Comparison of ENCODE assay signal across 8 cellular contexts in the genomic region with DNA sequence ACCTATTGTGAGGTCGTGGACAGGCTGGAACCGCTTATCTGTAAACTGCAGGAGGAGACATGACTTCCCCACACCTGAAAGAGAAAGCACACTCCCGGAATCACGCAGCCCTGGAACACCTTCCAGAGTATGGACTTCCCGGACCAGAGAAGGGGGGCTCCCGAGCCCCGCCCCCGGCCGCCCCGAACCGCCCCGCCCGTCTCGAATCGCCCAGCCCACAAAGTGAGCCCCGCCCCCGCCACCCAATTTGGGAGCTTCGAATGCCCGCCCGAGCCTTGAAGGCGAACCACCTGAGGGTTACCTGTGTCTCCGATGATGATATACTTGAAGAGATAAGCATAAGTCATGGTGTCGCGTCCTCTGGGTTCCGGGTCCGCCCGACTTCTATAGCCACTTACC. TPM values are rescaled to one million over a fixed set of nuclear protein-coding genes. Genes with fewer than 3 reads are reported as not detected.
A peak's percentile ranks its signal among the peaks of the same experiment; 100 is the strongest.
DNase-seq lines count a peak whose midpoint lies in the region; ATAC-seq, FAIRE-seq and TF ChIP-seq lines count a peak whose summit lies in the region.

No MANE protein-coding gene starts in this region.

- H3K4me2 ChIP-seq in HepG2 (ENCODE audit: low read depth, low read length), result peak overlapping the region; percentile 84

- DNase-seq in NCI-H82 treated with DMSO at 0.1 percent for 48 hours (lab: John Stamatoyannopoulos, UW; ENCODE audit: unreplicated experiment), result peak; percentile 51
- no peak for DNase-seq in NCI-H82 (lab: John Stamatoyannopoulos, UW)
- peak in 2 of 3 donors; percentile 86 to 87 for DNase-seq in T-helper 17 cell
- no peak for DNase-seq in central memory CD8-positive, alpha-beta T cell (ENCODE audit: low spot score in 2 of 2)
- DNase-seq in HepG2 (ENCODE audit: low spot score), result peak; percentile 88
- DNase-seq in stimulated activated CD4-positive, alpha-beta T cell treated with anti-CD3 and anti-CD28 coated beads, TNF-alpha, amount 100 ng/mL, for 4 hours (ENCODE audit: low read depth in 3 of 3), result peak; percentile 72 to 80 (median 75)

- no peak for FAIRE-seq in HepG2 (lab: Jason Lieb, UNC)

- intact Hi-C loops in HepG2 (cut with micrococcal nuclease; ENCODE audit: unreplicated experiment), result loop anchor here (1.0 to 2.0 kb wide), 3 partner anchors 20 to 1016 kb away; partner anchors contain the start of genes CHD8 and PIP4P1

- 2% methylated on average over 13 of the region's 27 CpGs for WGBS in HepG2 (ENCODE audit: low lambda C conversion rate)

- H3K9me3 ChIP-seq in T-helper 17 cell (ENCODE audit: control insufficient read depth, low read length, poor library complexity, severe bottlenecking) (no peaks in the 10 kb centered on the region), HepG2 (ENCODE audit: low read length) (no peaks in the 10 kb centered on the region)

- in situ Hi-C loops in HepG2 (cut with HindIII; ENCODE audit: extremely low pct_ligation_motif_present, low pct_unique_long_range_greater_than_20kb), result no loop called here

- no peaks in the 10 kb centered on the region; a peak in 1 of 5 replicates for H3K27me3 ChIP-seq in HepG2 (ENCODE audit: control insufficient read depth in 1 of 2, insufficient read depth in 2 of 2, low read length in 2 of 2)

- H3K79me2 ChIP-seq in HepG2 (ENCODE audit: insufficient read depth, low read length), result peaks cover 50% of the 10 kb centered on the region

- ATAC-seq in HG03196 (IDR thresholded peaks at IDR 0.05; ENCODE audit: unreplicated experiment), result peak; percentile 40
- ATAC-seq in T-helper 17 cell, result peak; percentile 62
- peak; percentile 44 for ATAC-seq in central memory CD8-positive, alpha-beta T cell (replicated peaks; ENCODE audit: extremely low read depth, poor library complexity, severe bottlenecking)
- peak; percentile 84 for ATAC-seq in HepG2
- no peak for ATAC-seq in GM18907 (IDR thresholded peaks at IDR 0.05; ENCODE audit: unreplicated experiment)

- H3K36me3 ChIP-seq in HepG2 (replicated peaks in 1 of 2; ENCODE audit: control insufficient read depth in 1 of 2, insufficient read depth in 2 of 2, low read length in 2 of 2), result peaks cover 7 to 30% of the 10 kb centered on the region in 2 experiments

- no peaks in the 10 kb centered on the region for H3K9me3 Mint-ChIP-seq in central memory CD8-positive, alpha-beta T cell

- H3K36me3 Mint-ChIP-seq in T-helper 17 cell (ENCODE audit: low read depth), result peaks cover 7% of the 10 kb centered on the region
- H3K36me3 Mint-ChIP-seq in central memory CD8-positive, alpha-beta T cell (ENCODE audit: insufficient read depth), result peaks cover 32% of the 10 kb centered on the region

- peak overlapping the region; percentile 87 for H3K27ac ChIP-seq in HepG2 (ENCODE audit: extremely low read length, insufficient read depth, low read length)

- no TSS peak for BruUV-seq in HepG2 (replicated peaks; lab: Mats Ljungman, UMichigan)

- peak overlapping the region; percentile 88 for H2AFZ ChIP-seq in HepG2 (ENCODE audit: low read length)

- TF ChIP-seq EP300 in HepG2 (IDR thresholded peaks at IDR 0.05; ENCODE audit: low read depth in 2 of 2, low read length in 2 of 2), result no peak
- peak; percentile 34; the same call in 1 of the 2 replicates for TF ChIP-seq EP300 in HepG2 (CRISPR knock-in tag; IDR thresholded peaks at IDR 0.05; ENCODE audit: borderline replicate concordance)

- H3K4me1 Mint-ChIP-seq in T-helper 17 cell, result peaks cover 32% of the 10 kb centered on the region
- H3K4me1 Mint-ChIP-seq in central memory CD8-positive, alpha-beta T cell, result peaks cover 27% of the 10 kb centered on the region

- H3K27ac Mint-ChIP-seq in T-helper 17 cell, result peak overlapping the region; percentile 98
- H3K27ac Mint-ChIP-seq in central memory CD8-positive, alpha-beta T cell (ENCODE audit: low read depth), result peak overlapping the region; percentile 98

- TF ChIP-seq RAD21 in HepG2 (CRISPR knock-in tag; IDR thresholded peaks at IDR 0.05), result no peak

- POLR2A ChIA-PET in HepG2 (lab: Yijun Ruan, JAX), result interaction anchor here (0.9 to 5.2 kb wide), 9 partner anchors 12 to 92 kb away, joined by 3 to 47 read pairs (median 9); partner anchors contain the start of genes CHD8 and METTL3

- H3K4me3 ChIP-seq in HepG2 (replicated peaks in 1 of 3; ENCODE audit: insufficient read depth in 1 of 3, low read depth in 2 of 3, low read length in 3 of 3), result peak overlapping the region; percentile 83 to 99 (median 87)

- H3K4me3 Mint-ChIP-seq in T-helper 17 cell, result peak overlapping the region; percentile 100
- H3K4me3 Mint-ChIP-seq in central memory CD8-positive, alpha-beta T cell, result peak overlapping the region; percentile 97

- TF ChIP-seq CTCF in HepG2 (CRISPR knock-in tag; IDR thresholded peaks at IDR 0.05), result no peak

- peaks cover 34% of the 10 kb centered on the region for H3K4me1 ChIP-seq in HepG2 (ENCODE audit: insufficient read depth, low read length)

- H3K27me3 Mint-ChIP-seq in T-helper 17 cell, result no peaks in the 10 kb centered on the region
- H3K27me3 Mint-ChIP-seq in central memory CD8-positive, alpha-beta T cell, result no peaks in the 10 kb centered on the region

- CTCF ChIA-PET in HepG2 (lab: Yijun Ruan, JAX; ENCODE audit: low intra/inter-chr PET ratio, low total read pairs), result interaction anchor here (0.7 to 2.0 kb wide), 3 partner anchors 20 to 81 kb away, joined by 3 to 19 read pairs (median 12); partner anchors contain the start of gene CHD8

- peak overlapping the region; percentile 95 for H3K9ac ChIP-seq in HepG2 (ENCODE audit: insufficient read depth, low read depth, low read length)

- peak; percentile 81 for TF ChIP-seq POLR2A in HepG2 (IDR thresholded peaks at IDR 0.05; ENCODE audit: insufficient read depth in 1 of 2, low read depth in 2 of 2, low read length in 2 of 2)

- no peaks in the 10 kb centered on the region for H4K20me1 ChIP-seq in HepG2 (ENCODE audit: insufficient read depth, low read length)

RNA-seq across cellular contexts. Expression of gene RAB2B, which starts 0.2 kb away (rescaled TPM):
- total RNA-seq in T-helper 17 cell (10 to 100 TPM; 35.3 to 42.6 TPM), HepG2 (2016; rRNA removed; fragmentation: Illumina TruSeq; extraction: Trizol) (36.0 and 46.4 TPM in 2 replicates)
- total RNA-seq in HepG2 (2016; cell fraction: cytosol; rRNA removed; fragmentation: Illumina TruSeq; extraction: Trizol; ENCODE audit: low read depth), result 9.7 and 10.7 TPM in 2 replicates
- 29.3 and 42.1 TPM in 2 replicates for total RNA-seq in HepG2 (2016; cell fraction: insoluble cytoplasmic fraction; rRNA removed; fragmentation: Illumina TruSeq; extraction: Trizol)
- 26.8 and 30.2 TPM in 2 replicates for total RNA-seq in HepG2 (2016; cell fraction: membrane; rRNA removed; fragmentation: Illumina TruSeq; extraction: Trizol)
- 35.7 and 39.8 TPM in 2 replicates for total RNA-seq in HepG2 (2016; cell fraction: nucleus; rRNA removed; fragmentation: Illumina TruSeq; extraction: Trizol)
- 55.6 and 60.6 TPM in 2 replicates for polyA plus RNA-seq in HepG2 (2011; rRNA removed)
- polyA plus RNA-seq in HepG2 (2011; cell fraction: cytosol; rRNA removed), result 32.1 and 43.2 TPM in 2 replicates
- 53.5 and 58.9 TPM in 2 replicates for polyA plus RNA-seq in HepG2 (2011; cell fraction: nucleus; rRNA removed)
- 36.5 and 43.0 TPM in 2 replicates for polyA plus RNA-seq in HepG2 (2012)
- 3.4 and 4.3 TPM in 2 replicates for polyA plus RNA-seq in HepG2 (2016; cell fraction: cytosol; fragmentation: Illumina TruSeq; extraction: Trizol; ENCODE audit: low read depth)
- 32.9 and 33.9 TPM in 2 replicates for polyA plus RNA-seq in HepG2 (2016; cell fraction: insoluble cytoplasmic fraction; fragmentation: Illumina TruSeq; extraction: Trizol; ENCODE audit: low read depth)
- polyA plus RNA-seq in HepG2 (2016; cell fraction: membrane; fragmentation: Illumina TruSeq; extraction: Trizol; ENCODE audit: low read depth), result 10.6 and 11.5 TPM in 2 replicates
- polyA plus RNA-seq in HepG2 (2016; cell fraction: nucleus; fragmentation: Illumina TruSeq; extraction: Trizol; ENCODE audit: insufficient read depth, low read depth), result 55.9 and 56.7 TPM in 2 replicates
- 17.0 and 37.3 TPM in 2 replicates for polyA minus RNA-seq in HepG2 (2011; rRNA and poly(A)+ RNA removed; ENCODE audit: low replicate concordance)
- polyA minus RNA-seq in HepG2 (2011; cell fraction: cytosol; rRNA and poly(A)+ RNA removed), result 28.9 and 36.2 TPM in 2 replicates
- polyA minus RNA-seq in HepG2 (2011; cell fraction: nucleus; rRNA and poly(A)+ RNA removed), result 60.9 and 74.0 TPM in 2 replicates

RNA-seq across cellular contexts. Expression of gene TOX4, which starts 0.5 kb away (rescaled TPM):
- total RNA-seq in T-helper 17 cell (100 to 1,000 TPM in 1 of 2 donors, 10 to 100 TPM in 1; 97.3 to 110 TPM), HepG2 (2016; rRNA removed; fragmentation: Illumina TruSeq; extraction: Trizol) (71.8 and 124 TPM in 2 replicates)
- total RNA-seq in HepG2 (2016; cell fraction: cytosol; rRNA removed; fragmentation: Illumina TruSeq; extraction: Trizol; ENCODE audit: low read depth), result 15.2 and 16.0 TPM in 2 replicates
- total RNA-seq in HepG2 (2016; cell fraction: insoluble cytoplasmic fraction; rRNA removed; fragmentation: Illumina TruSeq; extraction: Trizol), result 74.9 and 112 TPM in 2 replicates
- total RNA-seq in HepG2 (2016; cell fraction: membrane; rRNA removed; fragmentation: Illumina TruSeq; extraction: Trizol), result 36.1 and 44.6 TPM in 2 replicates
- total RNA-seq in HepG2 (2016; cell fraction: nucleus; rRNA removed; fragmentation: Illumina TruSeq; extraction: Trizol), result 46.8 and 50.0 TPM in 2 replicates
- 147 and 163 TPM in 2 replicates for polyA plus RNA-seq in HepG2 (2011; rRNA removed)
- polyA plus RNA-seq in HepG2 (2011; cell fraction: cytosol; rRNA removed), result 122 and 127 TPM in 2 replicates
- polyA plus RNA-seq in HepG2 (2011; cell fraction: nucleus; rRNA removed), result 72.8 and 97.3 TPM in 2 replicates
- 72.0 and 83.5 TPM in 2 replicates for polyA plus RNA-seq in HepG2 (2012)
- polyA plus RNA-seq in HepG2 (2016; cell fraction: cytosol; fragmentation: Illumina TruSeq; extraction: Trizol; ENCODE audit: low read depth), result 20.7 and 21.8 TPM in 2 replicates
- 130 and 137 TPM in 2 replicates for polyA plus RNA-seq in HepG2 (2016; cell fraction: insoluble cytoplasmic fraction; fragmentation: Illumina TruSeq; extraction: Trizol; ENCODE audit: low read depth)
- 28.2 and 33.2 TPM in 2 replicates for polyA plus RNA-seq in HepG2 (2016; cell fraction: membrane; fragmentation: Illumina TruSeq; extraction: Trizol; ENCODE audit: low read depth)
- polyA plus RNA-seq in HepG2 (2016; cell fraction: nucleus; fragmentation: Illumina TruSeq; extraction: Trizol; ENCODE audit: insufficient read depth, low read depth), result 65.1 and 77.3 TPM in 2 replicates
- 259 and 369 TPM in 2 replicates for polyA minus RNA-seq in HepG2 (2011; rRNA and poly(A)+ RNA removed; ENCODE audit: low replicate concordance)
- polyA minus RNA-seq in HepG2 (2011; cell fraction: cytosol; rRNA and poly(A)+ RNA removed), result 49.3 and 53.2 TPM in 2 replicates
- 61.0 and 67.8 TPM in 2 replicates for polyA minus RNA-seq in HepG2 (2011; cell fraction: nucleus; rRNA and poly(A)+ RNA removed)

RNA-seq across cellular contexts. Expression of gene CHD8, which starts 20.6 kb away (rescaled TPM):
- total RNA-seq in T-helper 17 cell, result 100 to 1,000 TPM; 128 to 131 TPM
- 79.6 and 92.9 TPM in 2 replicates for total RNA-seq in HepG2 (2016; rRNA removed; fragmentation: Illumina TruSeq; extraction: Trizol)
- 18.6 and 23.0 TPM in 2 replicates for total RNA-seq in HepG2 (2016; cell fraction: cytosol; rRNA removed; fragmentation: Illumina TruSeq; extraction: Trizol; ENCODE audit: low read depth)
- 76.5 and 78.0 TPM in 2 replicates for total RNA-seq in HepG2 (2016; cell fraction: insoluble cytoplasmic fraction; rRNA removed; fragmentation: Illumina TruSeq; extraction: Trizol)
- 36.9 and 37.8 TPM in 2 replicates for total RNA-seq in HepG2 (2016; cell fraction: membrane; rRNA removed; fragmentation: Illumina TruSeq; extraction: Trizol)
- total RNA-seq in HepG2 (2016; cell fraction: nucleus; rRNA removed; fragmentation: Illumina TruSeq; extraction: Trizol), result 104 and 115 TPM in 2 replicates
- 35.1 and 43.9 TPM in 2 replicates for polyA plus RNA-seq in HepG2 (2011; rRNA removed)
- polyA plus RNA-seq in HepG2 (2011; cell fraction: cytosol; rRNA removed), result 23.3 and 26.1 TPM in 2 replicates
- polyA plus RNA-seq in HepG2 (2011; cell fraction: nucleus; rRNA removed), result 90.8 and 104 TPM in 2 replicates
- 55.5 and 57.3 TPM in 2 replicates for polyA plus RNA-seq in HepG2 (2012)
- polyA plus RNA-seq in HepG2 (2016; cell fraction: cytosol; fragmentation: Illumina TruSeq; extraction: Trizol; ENCODE audit: low read depth), result 3.9 and 5.2 TPM in 2 replicates
- 51.4 and 70.8 TPM in 2 replicates for polyA plus RNA-seq in HepG2 (2016; cell fraction: insoluble cytoplasmic fraction; fragmentation: Illumina TruSeq; extraction: Trizol; ENCODE audit: low read depth)
- polyA plus RNA-seq in HepG2 (2016; cell fraction: membrane; fragmentation: Illumina TruSeq; extraction: Trizol; ENCODE audit: low read depth), result 10.4 and 13.2 TPM in 2 replicates
- polyA plus RNA-seq in HepG2 (2016; cell fraction: nucleus; fragmentation: Illumina TruSeq; extraction: Trizol; ENCODE audit: insufficient read depth, low read depth), result 135 and 137 TPM in 2 replicates
- 108 and 125 TPM in 2 replicates for polyA minus RNA-seq in HepG2 (2011; rRNA and poly(A)+ RNA removed; ENCODE audit: low replicate concordance)
- 44.5 and 60.9 TPM in 2 replicates for polyA minus RNA-seq in HepG2 (2011; cell fraction: cytosol; rRNA and poly(A)+ RNA removed)
- 110 and 124 TPM in 2 replicates for polyA minus RNA-seq in HepG2 (2011; cell fraction: nucleus; rRNA and poly(A)+ RNA removed)

RNA-seq across cellular contexts. Expression of gene METTL3, which starts 34.6 kb away (rescaled TPM):
- total RNA-seq in T-helper 17 cell, result 10 to 100 TPM; 42.3 to 46.5 TPM
- 114 and 123 TPM in 2 replicates for total RNA-seq in HepG2 (2016; rRNA removed; fragmentation: Illumina TruSeq; extraction: Trizol)
- 109 and 111 TPM in 2 replicates for total RNA-seq in HepG2 (2016; cell fraction: cytosol; rRNA removed; fragmentation: Illumina TruSeq; extraction: Trizol; ENCODE audit: low read depth)
- total RNA-seq in HepG2 (2016; cell fraction: insoluble cytoplasmic fraction; rRNA removed; fragmentation: Illumina TruSeq; extraction: Trizol), result 119 and 121 TPM in 2 replicates
- total RNA-seq in HepG2 (2016; cell fraction: membrane; rRNA removed; fragmentation: Illumina TruSeq; extraction: Trizol), result 45.3 and 46.0 TPM in 2 replicates
- total RNA-seq in HepG2 (2016; cell fraction: nucleus; rRNA removed; fragmentation: Illumina TruSeq; extraction: Trizol), result 120 and 143 TPM in 2 replicates
- polyA plus RNA-seq in HepG2 (2011; rRNA removed), result 122 and 130 TPM in 2 replicates
- 70.9 and 77.1 TPM in 2 replicates for polyA plus RNA-seq in HepG2 (2011; cell fraction: cytosol; rRNA removed)
- 511 and 514 TPM in 2 replicates for polyA plus RNA-seq in HepG2 (2011; cell fraction: nucleus; rRNA removed)
- polyA plus RNA-seq in HepG2 (2012), result 67.0 and 70.4 TPM in 2 replicates
- 5.2 and 6.3 TPM in 2 replicates for polyA plus RNA-seq in HepG2 (2016; cell fraction: cytosol; fragmentation: Illumina TruSeq; extraction: Trizol; ENCODE audit: low read depth)
- polyA plus RNA-seq in HepG2 (2016; cell fraction: insoluble cytoplasmic fraction; fragmentation: Illumina TruSeq; extraction: Trizol; ENCODE audit: low read depth), result 81.5 and 81.9 TPM in 2 replicates
- 7.3 and 9.4 TPM in 2 replicates for polyA plus RNA-seq in HepG2 (2016; cell fraction: membrane; fragmentation: Illumina TruSeq; extraction: Trizol; ENCODE audit: low read depth)
- 219 and 229 TPM in 2 replicates for polyA plus RNA-seq in HepG2 (2016; cell fraction: nucleus; fragmentation: Illumina TruSeq; extraction: Trizol; ENCODE audit: insufficient read depth, low read depth)
- polyA minus RNA-seq in HepG2 (2011; rRNA and poly(A)+ RNA removed; ENCODE audit: low replicate concordance), result 140 and 168 TPM in 2 replicates
- polyA minus RNA-seq in HepG2 (2011; cell fraction: cytosol; rRNA and poly(A)+ RNA removed), result 36.7 and 42.6 TPM in 2 replicates
- polyA minus RNA-seq in HepG2 (2011; cell fraction: nucleus; rRNA and poly(A)+ RNA removed), result 133 and 149 TPM in 2 replicates

RNA-seq across cellular contexts. Expression of gene SALL2, which starts 49.6 kb away (rescaled TPM):
- total RNA-seq in T-helper 17 cell (1 to 10 TPM; 1.9 to 2.1 TPM), HepG2 (2016; rRNA removed; fragmentation: Illumina TruSeq; extraction: Trizol) (4.9 and 7.6 TPM in 2 replicates)
- total RNA-seq in HepG2 (2016; cell fraction: cytosol; rRNA removed; fragmentation: Illumina TruSeq; extraction: Trizol; ENCODE audit: low read depth), result 1.0 and 1.1 TPM in 2 replicates
- 4.5 and 6.5 TPM in 2 replicates for total RNA-seq in HepG2 (2016; cell fraction: insoluble cytoplasmic fraction; rRNA removed; fragmentation: Illumina TruSeq; extraction: Trizol)
- total RNA-seq in HepG2 (2016; cell fraction: membrane; rRNA removed; fragmentation: Illumina TruSeq; extraction: Trizol), result 3.2 and 4.1 TPM in 2 replicates
- 3.2 and 4.3 TPM in 2 replicates for total RNA-seq in HepG2 (2016; cell fraction: nucleus; rRNA removed; fragmentation: Illumina TruSeq; extraction: Trizol)
- polyA plus RNA-seq in HepG2 (2011; rRNA removed), result 5.8 and 7.0 TPM in 2 replicates
- 4.8 and 5.4 TPM in 2 replicates for polyA plus RNA-seq in HepG2 (2011; cell fraction: cytosol; rRNA removed)
- polyA plus RNA-seq in HepG2 (2011; cell fraction: nucleus; rRNA removed), result 6.6 and 7.3 TPM in 2 replicates
- polyA plus RNA-seq in HepG2 (2012), result 8.7 and 11.0 TPM in 2 replicates
- 0.61 and 0.67 TPM in 2 replicates for polyA plus RNA-seq in HepG2 (2016; cell fraction: cytosol; fragmentation: Illumina TruSeq; extraction: Trizol; ENCODE audit: low read depth)
- 7.2 and 8.1 TPM in 2 replicates for polyA plus RNA-seq in HepG2 (2016; cell fraction: insoluble cytoplasmic fraction; fragmentation: Illumina TruSeq; extraction: Trizol; ENCODE audit: low read depth)
- polyA plus RNA-seq in HepG2 (2016; cell fraction: membrane; fragmentation: Illumina TruSeq; extraction: Trizol; ENCODE audit: low read depth), result 1.6 and 2.1 TPM in 2 replicates
- polyA plus RNA-seq in HepG2 (2016; cell fraction: nucleus; fragmentation: Illumina TruSeq; extraction: Trizol; ENCODE audit: insufficient read depth, low read depth), result 7.0 and 7.2 TPM in 2 replicates
- 0.09 and 14.3 TPM in 2 replicates for polyA minus RNA-seq in HepG2 (2011; rRNA and poly(A)+ RNA removed; ENCODE audit: low replicate concordance)
- 8.9 and 9.7 TPM in 2 replicates for polyA minus RNA-seq in HepG2 (2011; cell fraction: cytosol; rRNA and poly(A)+ RNA removed)
- polyA minus RNA-seq in HepG2 (2011; cell fraction: nucleus; rRNA and poly(A)+ RNA removed), result 4.1 and 5.1 TPM in 2 replicates

Comparison
In these comparisons a context has a peak if more than half of its experiments do, and no peak if none do; other contexts are left out.
1. DNase-seq: peak in NCI-H82 treated with DMSO at 0.1 percent for 48 hours (single experiment), T-helper 17 cell (2 of 3), HepG2 (single experiment) and stimulated activated CD4-positive, alpha-beta T cell treated with anti-CD3 and anti-CD28 coated beads, TNF-alpha, amount 100 ng/mL, for 4 hours (3 of 3); none in NCI-H82 (single experiment) and central memory CD8-positive, alpha-beta T cell (0 of 2).